9 cellular contexts compared by ENCODE assay signal in genomic region chr9:6566409-6567139, GRCh38.
DNase-seq lines count a peak whose midpoint lies in the region; ATAC-seq and TF ChIP-seq lines count a peak whose summit lies in the region.
"Had no signal": no experiment of that assay in that cellular context is flagged by ENCODE, and none has a peak within 500 bp of the region (broad histone marks: within the 10 kb centered on the region; RNA-seq: fewer than 3 reads in every experiment).

No MANE protein-coding gene starts in this region.

- no peaks in the 10 kb centered on the region for H3K9me3 Mint-ChIP-seq in activated T-cell treated with anti-CD3 and anti-CD28 coated beads, Interleukin-2, amount 50 U/mL, for 4 hours
- H3K9me3 Mint-ChIP-seq in type B pancreatic cell = no peaks in the 10 kb centered on the region

- H3K27ac Mint-ChIP-seq in type B pancreatic cell = no peak overlapping the region

- H3K36me3 Mint-ChIP-seq in activated T-cell treated with anti-CD3 and anti-CD28 coated beads, Interleukin-2, amount 50 U/mL, for 4 hours (ENCODE audit: insufficient read depth) = no peaks in the 10 kb centered on the region
- no peaks in the 10 kb centered on the region for H3K36me3 Mint-ChIP-seq in type B pancreatic cell

- DNase-seq in EL (peak; percentile 98), lung (ENCODE audit: low spot score) (no peak), DMS153 treated with DMSO at 0.1 percent for 48 hours (lab: John Stamatoyannopoulos, UW; ENCODE audit: unreplicated experiment) (no peak), type B pancreatic cell (ENCODE audit: extremely low spot score, unreplicated experiment) (no peak), NCI-H446 treated with DMSO at 0.1 percent for 48 hours (lab: John Stamatoyannopoulos, UW) (no peak)
- peak; percentile 11 for DNase-seq in activated T-cell treated with anti-CD3 and anti-CD28 coated beads, Interleukin-2, amount 50 U/mL, for 4 hours
- DNase-seq in effector memory CD4-positive, alpha-beta T cell = no peak

- TF ChIP-seq CTCF in lung (IDR thresholded peaks at IDR 0.05; ENCODE audit: control extremely low read depth, extremely low read depth) = no peak
- no peak for TF ChIP-seq CTCF in type B pancreatic cell (conservative IDR thresholded peaks at IDR 0.05)

- H3K4me3 Mint-ChIP-seq in activated T-cell treated with anti-CD3 and anti-CD28 coated beads, Interleukin-2, amount 50 U/mL, for 4 hours = peak overlapping the region; percentile 6
- H3K4me3 Mint-ChIP-seq in type B pancreatic cell = no peak overlapping the region

- no peaks in the 10 kb centered on the region for H3K36me3 ChIP-seq in lung (ENCODE audit: control insufficient read depth in 2 of 2, insufficient read depth in 2 of 2, low read length in 2 of 2)
- no peaks in the 10 kb centered on the region for H3K36me3 ChIP-seq in effector memory CD4-positive, alpha-beta T cell (ENCODE audit: control insufficient read depth, insufficient read depth, low read length)
- H3K36me3 ChIP-seq: heart right ventricle had no signal

- no peaks in the 10 kb centered on the region for H3K27me3 Mint-ChIP-seq in activated T-cell treated with anti-CD3 and anti-CD28 coated beads, Interleukin-2, amount 50 U/mL, for 4 hours (ENCODE audit: low read depth)
- no peaks in the 10 kb centered on the region for H3K27me3 Mint-ChIP-seq in type B pancreatic cell

- peaks cover 11% of the 10 kb centered on the region for H3K4me1 Mint-ChIP-seq in activated T-cell treated with anti-CD3 and anti-CD28 coated beads, Interleukin-2, amount 50 U/mL, for 4 hours (ENCODE audit: low read depth)
- H3K4me1 Mint-ChIP-seq in type B pancreatic cell (ENCODE audit: unreplicated experiment) = no peaks in the 10 kb centered on the region

- no peak overlapping the region for H3K27ac ChIP-seq in lung (ENCODE audit: low read depth in 1 of 2, low read length in 1 of 2)
- H3K27ac ChIP-seq in effector memory CD4-positive, alpha-beta T cell (ENCODE audit: insufficient read depth, low read length, poor library complexity, severe bottlenecking) = no peak overlapping the region

- WGBS in lung, 2 donors = 72 to 88% methylated on average over 10 of the region's 10 CpGs

- H3K27me3 ChIP-seq in lung (ENCODE audit: control insufficient read depth, insufficient read depth) = no peaks in the 10 kb centered on the region
- no peaks in the 10 kb centered on the region for H3K27me3 ChIP-seq in effector memory CD4-positive, alpha-beta T cell (replicated peaks; ENCODE audit: control insufficient read depth, insufficient read depth, low read length, poor library complexity, severe bottlenecking)

- no peak overlapping the region for H3K4me3 ChIP-seq in lung
- H3K4me3 ChIP-seq in effector memory CD4-positive, alpha-beta T cell (ENCODE audit: insufficient read depth, low read depth, low read length, poor library complexity, severe bottlenecking) = no peak overlapping the region
- H3K4me3 ChIP-seq: heart right ventricle had no signal

- peak; percentile 73 for ATAC-seq in HG03442 (IDR thresholded peaks at IDR 0.05; ENCODE audit: unreplicated experiment)
- ATAC-seq in activated T-cell treated with anti-CD3 and anti-CD28 coated beads, Interleukin-2, amount 50 U/mL, for 4 hours = peak; percentile 79 to 84
- peak; percentile 66 for ATAC-seq in lung (ENCODE audit: insufficient read depth, low FRiP score)

- H3K4me1 ChIP-seq in lung (ENCODE audit: control insufficient read depth in 2 of 2, insufficient read depth in 2 of 2, low read length in 2 of 2) = peaks cover 0 to 3% of the 10 kb centered on the region in 2 donors
- H3K4me1 ChIP-seq in effector memory CD4-positive, alpha-beta T cell (ENCODE audit: control insufficient read depth, insufficient read depth, low read length, poor library complexity, severe bottlenecking) = no peaks in the 10 kb centered on the region

- H3K9me3 ChIP-seq in lung (ENCODE audit: control insufficient read depth in 2 of 2, insufficient read depth in 1 of 2, low read length in 1 of 2) = no peaks in the 10 kb centered on the region
- H3K9me3 ChIP-seq in effector memory CD4-positive, alpha-beta T cell (ENCODE audit: control insufficient read depth, low read length) = no peaks in the 10 kb centered on the region
- H3K9me3 ChIP-seq: heart right ventricle had no signal

Comparison
In these comparisons a context has a peak if more than half of its experiments do, and no peak if none do; other contexts are left out.
1. DNase-seq: peak in EL (single experiment) and activated T-cell treated with anti-CD3 and anti-CD28 coated beads, Interleukin-2, amount 50 U/mL, for 4 hours (single experiment); none in lung (single experiment), effector memory CD4-positive, alpha-beta T cell (0 of 3), DMS153 treated with DMSO at 0.1 percent for 48 hours (single experiment), type B pancreatic cell (single experiment) and NCI-H446 treated with DMSO at 0.1 percent for 48 hours (single experiment).
2. Peak in every context shown above with its lines, with median percentiles within 50 percentile points of each other: ATAC-seq.